Comparison of ENCODE assay signal across 25 cellular contexts in genomic region chr13:25802579-25802978, GRCh38.
DNase-seq lines count a peak whose midpoint lies in the region; ATAC-seq and TF ChIP-seq lines count a peak whose summit lies in the region.
"Had no signal": no experiment of that assay in that cellular context is flagged by ENCODE, and none has a peak within 500 bp of the region (broad histone marks: within the 10 kb centered on the region; RNA-seq: fewer than 3 reads in every experiment).

No MANE protein-coding gene starts in this region.

- H3K4me3 ChIP-seq in GM23338, result no peak overlapping the region
- H3K4me3 ChIP-seq: BLaER1 treated with 17β-estradiol and CSF1 and Interleukin-3, amounts not matched to agents 10 nM and 100 nM; MG63; Peyer's patch; SJSA1 had no signal

- no peaks in the 10 kb centered on the region for H3K4me1 ChIP-seq in GM23338 (ENCODE audit: insufficient read depth)
- H3K4me1 ChIP-seq: Peyer's patch had no signal

- H3K4me2 ChIP-seq in GM23338, result no peak overlapping the region

- no peaks in the 10 kb centered on the region for H4K20me1 ChIP-seq in GM23338 (replicated peaks; ENCODE audit: insufficient read depth)
- H4K20me1 ChIP-seq: BLaER1 treated with 17β-estradiol and CSF1 and Interleukin-3, amounts not matched to agents 10 nM and 100 nM had no signal

- H3K79me2 ChIP-seq in GM23338 (replicated peaks; ENCODE audit: insufficient read depth), result no peaks in the 10 kb centered on the region

- H3K27ac Mint-ChIP-seq in stimulated activated naive CD8-positive, alpha-beta T cell treated with anti-CD3 and anti-CD28 coated beads, Interleukin-15, amount 100 ng/mL, for 72 hours, result peak overlapping the region; percentile 78 to 83
- H3K27ac Mint-ChIP-seq in GM23338, result no peak overlapping the region
- H3K27ac Mint-ChIP-seq in activated T-helper 1 cell treated with anti-CD3 and anti-CD28 coated beads, Interleukin-12 subunit alpha, Interleukin-12 subunit beta, Interleukin-2, Interleukin-4 antibody, amounts not matched to agents 30 ng/mL and 10 ng/mL and 1 ng/mL, durations not matched to agents 14 hours and 24 hours and 36 hours, result no peak overlapping the region
- H3K27ac Mint-ChIP-seq: CD8-positive, alpha-beta T cell; T-helper 1 cell treated with Interleukin-12 subunit alpha and Interleukin-12 subunit beta and Interleukin-4 antibody, amounts not matched to agents 30 μg/mL and 1 μg/mL, for 36 hours had no signal

- no peaks in the 10 kb centered on the region for H3K27me3 ChIP-seq in GM23338 (ENCODE audit: insufficient read depth)
- H3K27me3 ChIP-seq: BLaER1 treated with 17β-estradiol and CSF1 and Interleukin-3, amounts not matched to agents 10 nM and 100 nM; MG63; Peyer's patch; SJSA1 had no signal

- H3K9me2 ChIP-seq in GM23338 (ENCODE audit: insufficient read depth), result no peaks in the 10 kb centered on the region

- H3K27me3 Mint-ChIP-seq in stimulated activated naive CD8-positive, alpha-beta T cell treated with anti-CD3 and anti-CD28 coated beads, Interleukin-15, amount 100 ng/mL, for 72 hours, result no peaks in the 10 kb centered on the region
- H3K27me3 Mint-ChIP-seq in GM23338 (ENCODE audit: insufficient read depth, low read depth, poor library complexity), result no peaks in the 10 kb centered on the region
- no peaks in the 10 kb centered on the region for H3K27me3 Mint-ChIP-seq in activated T-helper 1 cell treated with anti-CD3 and anti-CD28 coated beads, Interleukin-12 subunit alpha, Interleukin-12 subunit beta, Interleukin-2, Interleukin-4 antibody, amounts not matched to agents 30 ng/mL and 10 ng/mL and 1 ng/mL, durations not matched to agents 14 hours and 24 hours and 36 hours (ENCODE audit: insufficient read depth)

- H3K36me3 Mint-ChIP-seq in GM23338 (ENCODE audit: low read depth), result no peaks in the 10 kb centered on the region
- H3K36me3 Mint-ChIP-seq in activated T-helper 1 cell treated with anti-CD3 and anti-CD28 coated beads, Interleukin-12 subunit alpha, Interleukin-12 subunit beta, Interleukin-2, Interleukin-4 antibody, amounts not matched to agents 30 ng/mL and 10 ng/mL and 1 ng/mL, durations not matched to agents 14 hours and 24 hours and 36 hours (ENCODE audit: low read depth), result peaks cover 12% of the 10 kb centered on the region
- H3K36me3 Mint-ChIP-seq: CD8-positive, alpha-beta T cell had no signal

- ATAC-seq in stimulated activated naive CD8-positive, alpha-beta T cell treated with anti-CD3 and anti-CD28 coated beads, Interleukin-15, amount 100 ng/mL, for 72 hours, result peak; percentile 33
- no peak for ATAC-seq in stimulated activated naive CD8-positive, alpha-beta T cell treated with anti-CD3 and anti-CD28 coated beads, Interleukin-15, Interleukin-2, amounts not matched to agents 100 U/mL and 50 U/mL, for 24 hours
- no peak for ATAC-seq in GM23338
- no peak for ATAC-seq in HG03342 (IDR thresholded peaks at IDR 0.05; ENCODE audit: unreplicated experiment)
- ATAC-seq: CD8-positive, alpha-beta T cell; HCT116 had no signal

- intact Hi-C loops in activated T-helper 1 cell treated with anti-CD3 and anti-CD28 coated beads, Interleukin-12 subunit alpha, Interleukin-12 subunit beta, Interleukin-2, Interleukin-4 antibody, amounts not matched to agents 30 ng/mL and 10 ng/mL and 1 ng/mL, durations not matched to agents 14 hours and 24 hours and 36 hours (cut with micrococcal nuclease), result no loop called here

- H3K9me3 Mint-ChIP-seq in stimulated activated naive CD8-positive, alpha-beta T cell treated with anti-CD3 and anti-CD28 coated beads, Interleukin-15, amount 100 ng/mL, for 72 hours, result peaks cover 19 to 28% of the 10 kb centered on the region in 2 donors
- H3K9me3 Mint-ChIP-seq in GM23338, result no peaks in the 10 kb centered on the region
- peaks cover 44% of the 10 kb centered on the region for H3K9me3 Mint-ChIP-seq in activated T-helper 1 cell treated with anti-CD3 and anti-CD28 coated beads, Interleukin-12 subunit alpha, Interleukin-12 subunit beta, Interleukin-2, Interleukin-4 antibody, amounts not matched to agents 30 ng/mL and 10 ng/mL and 1 ng/mL, durations not matched to agents 14 hours and 24 hours and 36 hours
- H3K9me3 Mint-ChIP-seq: CD8-positive, alpha-beta T cell had no signal

- DNase-seq in stimulated activated naive CD8-positive, alpha-beta T cell treated with anti-CD3 and anti-CD28 coated beads, Interleukin-15, amount 100 ng/mL, for 72 hours, result no peak
- DNase-seq in stimulated activated naive CD8-positive, alpha-beta T cell treated with anti-CD3 and anti-CD28 coated beads, Interleukin-15, Interleukin-2, amounts not matched to agents 100 U/mL and 50 U/mL, for 24 hours, result no peak
- DNase-seq in NOMO-1 (lab: John Stamatoyannopoulos, UW; ENCODE audit: unreplicated experiment in 2 of 2) (peak; percentile 76 to 93), SIG-M5 treated with dmso at 0.1 percent for 504 hours (lab: John Stamatoyannopoulos, UW; ENCODE audit: unreplicated experiment) (peak; percentile 89), GM23338 (ENCODE audit: low spot score) (no peak), amniotic stem cell (lab: John Stamatoyannopoulos, UW) (no peak)
- no peak for DNase-seq in activated T-helper 1 cell treated with anti-CD3 and anti-CD28 coated beads, Interleukin-12 subunit alpha, Interleukin-12 subunit beta, Interleukin-2, Interleukin-4 antibody, amounts not matched to agents 30 ng/mL and 10 ng/mL and 1 ng/mL, durations not matched to agents 14 hours and 24 hours and 36 hours (ENCODE audit: low spot score)
- DNase-seq: ACHN; CD8-positive, alpha-beta T cell; DND-41; GOT3; MG63; NCI-H1105 treated with DMSO at 0.1 percent for 48 hours; NCI-H2081; NCI-H2171; NCI-H345; NCI-H524; NCI-H774; Peyer's patch had no signal

- peaks cover 22% of the 10 kb centered on the region for H3K4me1 Mint-ChIP-seq in stimulated activated naive CD8-positive, alpha-beta T cell treated with anti-CD3 and anti-CD28 coated beads, Interleukin-15, amount 100 ng/mL, for 72 hours
- peaks cover 4% of the 10 kb centered on the region; the same call in 1 of the 3 replicates for H3K4me1 Mint-ChIP-seq in GM23338
- peaks cover 25% of the 10 kb centered on the region for H3K4me1 Mint-ChIP-seq in activated T-helper 1 cell treated with anti-CD3 and anti-CD28 coated beads, Interleukin-12 subunit alpha, Interleukin-12 subunit beta, Interleukin-2, Interleukin-4 antibody, amounts not matched to agents 30 ng/mL and 10 ng/mL and 1 ng/mL, durations not matched to agents 14 hours and 24 hours and 36 hours (ENCODE audit: low read depth)

- H3K4me3 Mint-ChIP-seq in stimulated activated naive CD8-positive, alpha-beta T cell treated with anti-CD3 and anti-CD28 coated beads, Interleukin-15, amount 100 ng/mL, for 72 hours, result no peak overlapping the region
- H3K4me3 Mint-ChIP-seq in GM23338, result no peak overlapping the region
- no peak overlapping the region for H3K4me3 Mint-ChIP-seq in activated T-helper 1 cell treated with anti-CD3 and anti-CD28 coated beads, Interleukin-12 subunit alpha, Interleukin-12 subunit beta, Interleukin-2, Interleukin-4 antibody, amounts not matched to agents 30 ng/mL and 10 ng/mL and 1 ng/mL, durations not matched to agents 14 hours and 24 hours and 36 hours
- H3K4me3 Mint-ChIP-seq: CD8-positive, alpha-beta T cell; T-helper 1 cell treated with Interleukin-12 subunit alpha and Interleukin-12 subunit beta and Interleukin-4 antibody, amounts not matched to agents 30 μg/mL and 1 μg/mL, for 36 hours had no signal

- no peak overlapping the region for H2AFZ ChIP-seq in GM23338

- no peak for TF ChIP-seq CTCF in GM23338 (conservative IDR thresholded peaks at IDR 0.05; ENCODE audit: low read depth in 2 of 2)

- H3F3A ChIP-seq in GM23338 (replicated peaks; ENCODE audit: low read depth), result no peaks in the 10 kb centered on the region

- no peak overlapping the region for H3K27ac ChIP-seq in GM23338 (ENCODE audit: low read depth)
- H3K27ac ChIP-seq: 22Rv1; BLaER1 treated with 17β-estradiol and CSF1 and Interleukin-3, amounts not matched to agents 10 nM and 100 nM; Peyer's patch; SJSA1 had no signal

- H3K36me3 ChIP-seq in GM23338 (ENCODE audit: insufficient read depth), result no peaks in the 10 kb centered on the region
- H3K36me3 ChIP-seq: BLaER1 treated with 17β-estradiol and CSF1 and Interleukin-3, amounts not matched to agents 10 nM and 100 nM; MG63; Peyer's patch; SJSA1 had no signal

TF ChIP-seq in GM23338, 12 proteins besides CTCF, POLR2A, EP300 and RAD21:
- TF ChIP-seq EZH2phosphoT487 (IDR thresholded peaks at IDR 0.05; ENCODE audit: unreplicated experiment), result no peak

Comparison
In these comparisons a context has a peak if more than half of its experiments do, and no peak if none do; other contexts are left out.
1. DNase-seq: peak in NOMO-1 (2 of 2) and SIG-M5 treated with dmso at 0.1 percent for 504 hours (single experiment); none in stimulated activated naive CD8-positive, alpha-beta T cell treated with anti-CD3 and anti-CD28 coated beads, Interleukin-15, amount 100 ng/mL, for 72 hours (0 of 2), stimulated activated naive CD8-positive, alpha-beta T cell treated with anti-CD3 and anti-CD28 coated beads, Interleukin-15, Interleukin-2, amounts not matched to agents 100 U/mL and 50 U/mL, for 24 hours (single experiment), GM23338 (single experiment), amniotic stem cell (single experiment) and activated T-helper 1 cell treated with anti-CD3 and anti-CD28 coated beads, Interleukin-12 subunit alpha, Interleukin-12 subunit beta, Interleukin-2, Interleukin-4 antibody, amounts not matched to agents 30 ng/mL and 10 ng/mL and 1 ng/mL, durations not matched to agents 14 hours and 24 hours and 36 hours (single experiment).
2. H3K27ac Mint-ChIP-seq: peak in stimulated activated naive CD8-positive, alpha-beta T cell treated with anti-CD3 and anti-CD28 coated beads, Interleukin-15, amount 100 ng/mL, for 72 hours (2 of 2); none in GM23338 (single experiment) and activated T-helper 1 cell treated with anti-CD3 and anti-CD28 coated beads, Interleukin-12 subunit alpha, Interleukin-12 subunit beta, Interleukin-2, Interleukin-4 antibody, amounts not matched to agents 30 ng/mL and 10 ng/mL and 1 ng/mL, durations not matched to agents 14 hours and 24 hours and 36 hours (single experiment).